In genomic region chr3:63746211-63746610, GRCh38 we compare ENCODE assay signal across 8 cellular contexts.
"Had no signal": no experiment of that assay in that cellular context is flagged by ENCODE, and none has a peak within 500 bp of the region (broad histone marks: within the 10 kb centered on the region; RNA-seq: fewer than 3 reads in every experiment).

No MANE protein-coding gene starts in this region.

- H3K27ac ChIP-seq: GM23248 had no signal

- H3K36me3 ChIP-seq: HAP-1 had no signal

- H2AFZ ChIP-seq: GM23248, GM23338 had no signal

- H3K9me3 ChIP-seq: HAP-1 had no signal

- H3K4me3 ChIP-seq: GM23248, GM23338, HAP-1 had no signal

- H3K4me2 ChIP-seq: GM23338 had no signal

- H3K9ac ChIP-seq: GM23248 had no signal

- DNase-seq: GM23248, GOT3, H7, H9, HCEC 1CT, HFFc6 had no signal
